Comparison of ENCODE assay signal across 1 cellular context in genomic region chr2:20998972-20999905, GRCh38.
TF ChIP-seq lines count a peak whose summit lies in the region.

No MANE protein-coding gene starts in this region.

TF ChIP-seq in HepG2, 621 proteins besides CTCF, POLR2A, EP300 and RAD21 (continued from another document):
- TF ChIP-seq AHDC1 (CRISPR knock-in tag; IDR thresholded peaks at IDR 0.05; ENCODE audit: borderline replicate concordance) (no peak), TMF1 (CRISPR knock-in tag; IDR thresholded peaks at IDR 0.05; ENCODE audit: low read depth) (no peak), RELA (CRISPR knock-in tag; IDR thresholded peaks at IDR 0.05) (no peak), ZFP41 (CRISPR knock-in tag; IDR thresholded peaks at IDR 0.05; ENCODE audit: borderline replicate concordance) (no peak), NFYC (CRISPR knock-in tag; IDR thresholded peaks at IDR 0.05) (no peak), JUNB (CRISPR knock-in tag; IDR thresholded peaks at IDR 0.05; ENCODE audit: borderline replicate concordance) (peak; percentile 72), RNF2 (conservative IDR thresholded peaks at IDR 0.05; ENCODE audit: low read depth) (no peak), TAF15 (IDR thresholded peaks at IDR 0.05; ENCODE audit: low read depth, low read length, poor library complexity, severe bottlenecking) (peak; percentile 44), PATZ1 (CRISPR knock-in tag; IDR thresholded peaks at IDR 0.05) (no peak), NR2F1 (CRISPR knock-in tag; IDR thresholded peaks at IDR 0.05) (0 out of 4 replicates have a peak, but pooled peaks of 1 of the 2 experiments have one; percentile 7)
- TF ChIP-seq, protein P1, sequence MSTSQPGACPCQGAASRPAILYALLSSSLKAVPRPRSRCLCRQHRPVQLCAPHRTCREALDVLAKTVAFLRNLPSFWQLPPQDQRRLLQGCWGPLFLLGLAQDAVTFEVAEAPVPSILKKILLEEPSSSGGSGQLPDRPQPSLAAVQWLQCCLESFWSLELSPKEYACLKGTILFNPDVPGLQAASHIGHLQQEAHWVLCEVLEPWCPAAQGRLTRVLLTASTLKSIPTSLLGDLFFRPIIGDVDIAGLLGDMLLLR (CRISPR knock-in tag; IDR thresholded peaks at IDR 0.05) = no peak
- TF ChIP-seq, protein P2, sequence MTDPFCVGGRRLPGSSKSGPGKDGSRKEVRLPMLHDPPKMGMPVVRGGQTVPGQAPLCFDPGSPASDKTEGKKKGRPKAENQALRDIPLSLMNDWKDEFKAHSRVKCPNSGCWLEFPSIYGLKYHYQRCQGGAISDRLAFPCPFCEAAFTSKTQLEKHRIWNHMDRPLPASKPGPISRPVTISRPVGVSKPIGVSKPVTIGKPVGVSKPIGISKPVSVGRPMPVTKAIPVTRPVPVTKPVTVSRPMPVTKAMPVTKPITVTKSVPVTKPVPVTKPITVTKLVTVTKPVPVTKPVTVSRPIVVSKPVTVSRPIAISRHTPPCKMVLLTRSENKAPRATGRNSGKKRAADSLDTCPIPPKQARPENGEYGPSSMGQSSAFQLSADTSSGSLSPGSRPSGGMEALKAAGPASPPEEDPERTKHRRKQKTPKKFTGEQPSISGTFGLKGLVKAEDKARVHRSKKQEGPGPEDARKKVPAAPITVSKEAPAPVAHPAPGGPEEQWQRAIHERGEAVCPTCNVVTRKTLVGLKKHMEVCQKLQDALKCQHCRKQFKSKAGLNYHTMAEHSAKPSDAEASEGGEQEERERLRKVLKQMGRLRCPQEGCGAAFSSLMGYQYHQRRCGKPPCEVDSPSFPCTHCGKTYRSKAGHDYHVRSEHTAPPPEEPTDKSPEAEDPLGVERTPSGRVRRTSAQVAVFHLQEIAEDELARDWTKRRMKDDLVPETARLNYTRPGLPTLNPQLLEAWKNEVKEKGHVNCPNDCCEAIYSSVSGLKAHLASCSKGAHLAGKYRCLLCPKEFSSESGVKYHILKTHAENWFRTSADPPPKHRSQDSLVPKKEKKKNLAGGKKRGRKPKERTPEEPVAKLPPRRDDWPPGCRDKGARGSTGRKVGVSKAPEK (CRISPR knock-in tag; IDR thresholded peaks at IDR 0.05; ENCODE audit: borderline replicate concordance) = no peak; the same call in 1 of the 2 replicates
